Comparison of ENCODE assay signal across 11 cellular contexts in genomic region chr12:129607756-129608155, GRCh38.
"Had no signal": no experiment of that assay in that cellular context is flagged by ENCODE, and none has a peak within 500 bp of the region (broad histone marks: within the 10 kb centered on the region; RNA-seq: fewer than 3 reads in every experiment).

No MANE protein-coding gene starts in this region.

- H3K4me3 ChIP-seq: gastroesophageal sphincter, lower lobe of right lung, mucosa of descending colon, tibial artery had no signal

- H3K27me3 ChIP-seq: tibial artery had no signal

- DNase-seq: activated CD4-positive, alpha-beta memory T cell treated with anti-CD3 and anti-CD28 coated beads, Interleukin-2, amount 10 ng/mL, durations not matched to agents 7 days and 5 days; activated CD4-positive, alpha-beta T cell treated with anti-CD3 and anti-CD28 coated beads for 36 hours; activated T-cell treated with anti-CD3 and anti-CD28 coated beads, Interleukin-2, amount 50 U/mL, for 48 hours; central memory CD4-positive, alpha-beta T cell; effector memory CD8-positive, alpha-beta T cell; lower lobe of right lung; mucosa of descending colon; small intestine; T-helper 9 cell; tibial artery had no signal

- H3K27ac ChIP-seq: gastroesophageal sphincter, lower lobe of right lung, tibial artery had no signal

- H3K36me3 ChIP-seq: gastroesophageal sphincter, lower lobe of right lung, tibial artery had no signal

- ATAC-seq: activated CD4-positive, alpha-beta T cell treated with anti-CD3 and anti-CD28 coated beads for 36 hours; effector memory CD8-positive, alpha-beta T cell; gastroesophageal sphincter; mucosa of descending colon had no signal

- H3K4me1 ChIP-seq: gastroesophageal sphincter, lower lobe of right lung, tibial artery had no signal

- H3K9me3 ChIP-seq: gastroesophageal sphincter, lower lobe of right lung had no signal
